ENCODE assay signal across 1 cellular context in genomic region chr3:192907784-192908183, GRCh38.
TF ChIP-seq lines count a peak whose summit lies in the region.

No MANE protein-coding gene starts in this region.

TF ChIP-seq in SK-N-SH, 30 proteins besides CTCF, POLR2A, EP300 and RAD21 (continued from another document):
- no peak for TF ChIP-seq MEF2A (IDR thresholded peaks at IDR 0.05; ENCODE audit: borderline replicate concordance, low read depth)
TF ChIP-seq in SK-N-SH: peak in this region for 4.
